In the genomic region with DNA sequence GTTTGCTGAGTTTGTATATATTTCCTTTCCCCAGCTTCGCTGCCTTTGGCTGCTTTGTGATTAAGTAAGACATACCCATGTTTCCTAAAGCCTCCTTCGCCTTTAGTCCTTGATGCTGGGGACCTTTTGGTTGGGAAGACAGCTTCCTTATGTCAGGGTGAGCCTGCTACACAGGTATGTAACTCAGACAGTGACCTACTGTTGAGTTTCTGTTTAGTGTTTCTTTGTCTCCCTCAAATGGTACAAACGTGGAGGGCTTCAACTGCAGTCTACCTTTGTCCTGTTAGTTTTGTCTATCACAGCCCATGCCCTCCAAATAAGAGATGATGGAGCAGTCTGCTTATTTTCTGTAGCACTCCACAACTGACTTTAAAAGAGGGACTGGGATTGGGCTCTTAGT, we compare ENCODE assay signal across 24 cellular contexts.
"Had no signal": no experiment of that assay in that cellular context is flagged by ENCODE, and none has a peak within 500 bp of the region (broad histone marks: within the 10 kb centered on the region; RNA-seq: fewer than 3 reads in every experiment).

No MANE protein-coding gene starts in this region.

- H3K9me3 Mint-ChIP-seq: activated B cell treated with CpG ODN at 0.5 μM for 24 hours; activated CD8-positive, alpha-beta T cell treated with anti-CD3 and anti-CD28 coated beads for 36 hours; activated T-helper 2 cell treated with anti-CD3 and anti-CD28 coated beads, Interferon-gamma antibody, Interleukin-2, Interleukin-4, amounts not matched to agents 10 μg/mL and 5 μg/mL and 100 μg/mL, durations not matched to agents 14 hours and 24 hours and 36 hours; immature natural killer cell; T-helper 1 cell treated with Interleukin-12 subunit alpha and Interleukin-12 subunit beta and Interleukin-4 antibody, amounts not matched to agents 30 μg/mL and 1 μg/mL, for 36 hours had no signal

- H3K36me3 ChIP-seq: colonic mucosa, tibial nerve had no signal

- H3K4me3 Mint-ChIP-seq: activated B cell treated with CpG ODN at 0.5 μM for 24 hours; activated CD8-positive, alpha-beta T cell treated with anti-CD3 and anti-CD28 coated beads for 36 hours; immature natural killer cell; T-helper 1 cell treated with Interleukin-12 subunit alpha and Interleukin-12 subunit beta and Interleukin-4 antibody, amounts not matched to agents 30 μg/mL and 1 μg/mL, for 36 hours had no signal

- H3K9me3 ChIP-seq: colonic mucosa, gastroesophageal sphincter, spleen, tibial nerve had no signal

- H3K4me3 ChIP-seq: colonic mucosa, gastroesophageal sphincter, spleen, tibial nerve had no signal

- ATAC-seq: activated CD8-positive, alpha-beta T cell treated with anti-CD3 and anti-CD28 coated beads for 36 hours; activated naive CD4-positive, alpha-beta T cell treated with anti-CD3 and anti-CD28 coated beads, Interleukin-2, amount 50 U/mL, for 72 hours; gastroesophageal sphincter; left colon; right cardiac atrium had no signal

- H3K27ac ChIP-seq: colonic mucosa, gastroesophageal sphincter, parathyroid adenoma, spleen, tibial nerve had no signal

- DNase-seq: activated B cell treated with CpG ODN at 0.5 μM for 24 hours; activated CD4-positive, alpha-beta T cell treated with anti-CD3 and anti-CD28 coated beads, Interleukin-2, amount 50 U/mL, for 1 hour; activated CD8-positive, alpha-beta T cell treated with anti-CD3 and anti-CD28 coated beads for 36 hours; activated T-cell treated with anti-CD3 and anti-CD28 coated beads, Interleukin-2, amount 50 U/mL, for 48 hours; anterior cingulate cortex; cerebellar nuclear complex; colonic mucosa; effector memory CD4-positive, alpha-beta T cell; head of caudate nucleus; hippocampal formation; immature natural killer cell; kidney; left colon; mammary epithelial cell; occipital lobe; right cardiac atrium; spleen; stimulated activated naive CD4-positive, alpha-beta T cell treated with Interleukin-2 at 50 U/mL for 16 hours had no signal

- H3K27me3 Mint-ChIP-seq: activated B cell treated with CpG ODN at 0.5 μM for 24 hours; activated CD8-positive, alpha-beta T cell treated with anti-CD3 and anti-CD28 coated beads for 36 hours had no signal

- H3K4me1 ChIP-seq: colonic mucosa had no signal

- H3K27me3 ChIP-seq: colonic mucosa, gastroesophageal sphincter, spleen, tibial nerve had no signal

- H3K9ac ChIP-seq: parathyroid adenoma had no signal

- FAIRE-seq: kidney had no signal

- H3K27ac Mint-ChIP-seq: activated B cell treated with CpG ODN at 0.5 μM for 24 hours; activated CD8-positive, alpha-beta T cell treated with anti-CD3 and anti-CD28 coated beads for 36 hours; activated naive CD4-positive, alpha-beta T cell treated with anti-CD3 and anti-CD28 coated beads, Interleukin-2, amount 50 U/mL, for 72 hours; activated T-helper 2 cell treated with anti-CD3 and anti-CD28 coated beads, Interferon-gamma antibody, Interleukin-2, Interleukin-4, amounts not matched to agents 10 μg/mL and 5 μg/mL and 100 μg/mL, durations not matched to agents 14 hours and 24 hours and 36 hours; immature natural killer cell; T-helper 1 cell treated with Interleukin-12 subunit alpha and Interleukin-12 subunit beta and Interleukin-4 antibody, amounts not matched to agents 30 μg/mL and 1 μg/mL, for 36 hours had no signal

- H2AFZ ChIP-seq: parathyroid adenoma had no signal
